ENCODE assay signal across 6 cellular contexts in genomic region chr19:48874309-48875135, GRCh38.
DNase-seq lines count a peak whose midpoint lies in the region; ATAC-seq lines count a peak whose summit lies in the region.

No MANE protein-coding gene starts in this region.

- peak overlapping the region; percentile 100 for H3K9ac ChIP-seq in mucosa of stomach (ENCODE audit: low read length)

- peaks cover 56% of the 10 kb centered on the region for H3K4me1 ChIP-seq in mucosa of stomach (ENCODE audit: control insufficient read depth, insufficient read depth, low read length)

- H3K27me3 ChIP-seq in mucosa of stomach (ENCODE audit: control insufficient read depth, insufficient read depth, low read length): no peaks in the 10 kb centered on the region

- H3K27ac ChIP-seq in angular gyrus (ENCODE audit: low read depth, low read length): peak overlapping the region; percentile 98

- H3K9me3 ChIP-seq in mucosa of stomach (ENCODE audit: control insufficient read depth, low read length): no peaks in the 10 kb centered on the region

- DNase-seq in stimulated activated naive CD4-positive, alpha-beta T cell (lab: John Stamatoyannopoulos, UW): peak in 4 of 6 experiments; percentile 41 to 72 (median 60)
- DNase-seq in stimulated activated naive CD4-positive, alpha-beta T cell treated with Interleukin-2 at 50 U/mL for 16 hours (lab: John Stamatoyannopoulos, UW): no peak
- DNase-seq in DMS79 treated with DMSO at 0.1 percent for 48 hours (lab: John Stamatoyannopoulos, UW): no peak

- peak overlapping the region; percentile 98 for H3K4me3 ChIP-seq in mucosa of stomach (ENCODE audit: low read length)

- H3K36me3 ChIP-seq in mucosa of stomach (ENCODE audit: control insufficient read depth, insufficient read depth, low read length): peaks cover 20% of the 10 kb centered on the region

- no peak for ATAC-seq in GM18517 (IDR thresholded peaks at IDR 0.05; ENCODE audit: unreplicated experiment)

Comparison
In these comparisons a context has a peak if more than half of its experiments do, and no peak if none do; other contexts are left out.
1. DNase-seq: peak in stimulated activated naive CD4-positive, alpha-beta T cell (4 of 6); none in stimulated activated naive CD4-positive, alpha-beta T cell treated with Interleukin-2 at 50 U/mL for 16 hours (single experiment) and DMS79 treated with DMSO at 0.1 percent for 48 hours (single experiment).